1 cellular context compared by ENCODE assay signal in the genomic region with DNA sequence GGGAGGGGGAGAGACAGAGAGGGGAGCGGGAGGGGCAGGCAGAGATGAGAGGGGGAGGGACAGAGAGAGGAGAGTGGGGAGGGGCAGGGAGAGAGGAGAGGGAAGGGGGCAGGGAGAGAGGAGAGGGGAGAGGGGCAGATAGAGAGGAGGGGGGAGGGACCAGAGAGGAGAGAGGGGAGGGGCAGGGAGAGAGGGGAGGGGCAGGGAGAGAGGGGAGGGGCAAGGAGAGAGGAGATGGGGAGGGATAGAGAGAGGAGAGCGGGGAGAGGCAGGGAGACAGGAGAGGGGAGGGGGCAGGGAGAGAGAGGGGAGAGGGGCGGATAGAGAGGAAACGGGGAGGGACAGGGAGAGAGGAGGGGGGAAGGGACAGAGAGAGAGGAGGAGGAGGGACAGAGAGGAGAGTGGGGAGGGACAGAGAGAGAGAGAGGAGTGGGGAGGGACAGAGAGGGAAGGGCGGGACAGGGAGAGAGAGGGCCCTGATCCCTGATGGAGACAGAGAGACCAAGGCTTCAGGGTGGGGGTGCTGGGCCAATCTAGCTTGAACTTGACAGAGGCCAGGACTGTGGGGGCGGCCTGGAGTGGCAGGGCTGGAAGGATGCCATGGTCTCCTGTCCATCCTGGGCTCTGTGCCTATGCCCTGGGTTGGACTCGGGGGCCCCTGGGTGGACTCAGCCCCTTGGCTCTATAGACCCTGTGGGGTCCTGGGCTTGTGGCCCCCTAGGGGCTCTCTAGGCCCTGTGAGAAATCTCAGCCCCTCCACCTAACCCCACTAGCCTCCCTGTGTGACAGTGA.
TF ChIP-seq lines count a peak whose summit lies in the region.

No MANE protein-coding gene starts in this region.

TF ChIP-seq in HEK293, 187 proteins besides CTCF, POLR2A, EP300 and RAD21 (continued from another document and continues in another):
- TF ChIP-seq, protein P1, sequence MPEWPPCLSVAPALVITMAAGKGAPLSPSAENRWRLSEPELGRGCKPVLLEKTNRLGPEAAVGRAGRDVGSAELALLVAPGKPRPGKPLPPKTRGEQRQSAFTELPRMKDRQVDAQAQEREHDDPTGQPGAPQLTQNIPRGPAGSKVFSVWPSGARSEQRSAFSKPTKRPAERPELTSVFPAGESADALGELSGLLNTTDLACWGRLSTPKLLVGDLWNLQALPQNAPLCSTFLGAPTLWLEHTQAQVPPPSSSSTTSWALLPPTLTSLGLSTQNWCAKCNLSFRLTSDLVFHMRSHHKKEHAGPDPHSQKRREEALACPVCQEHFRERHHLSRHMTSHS (tag by site-specific recombination; IDR thresholded peaks at IDR 0.05), result no peak
- peak; percentile 91 for TF ChIP-seq WT1 (tag by site-specific recombination; IDR thresholded peaks at IDR 0.05)
- 0 out of 2 replicates have a peak, but pooled peaks have one; percentile 66 for TF ChIP-seq KLF7 (tag by site-specific recombination; IDR thresholded peaks at IDR 0.05; ENCODE audit: borderline replicate concordance)
- peak; percentile 58; the same call in 1 of the 2 replicates for TF ChIP-seq ZNF341 (tag by site-specific recombination; IDR thresholded peaks at IDR 0.05; ENCODE audit: low read depth)
- TF ChIP-seq, protein P2, sequence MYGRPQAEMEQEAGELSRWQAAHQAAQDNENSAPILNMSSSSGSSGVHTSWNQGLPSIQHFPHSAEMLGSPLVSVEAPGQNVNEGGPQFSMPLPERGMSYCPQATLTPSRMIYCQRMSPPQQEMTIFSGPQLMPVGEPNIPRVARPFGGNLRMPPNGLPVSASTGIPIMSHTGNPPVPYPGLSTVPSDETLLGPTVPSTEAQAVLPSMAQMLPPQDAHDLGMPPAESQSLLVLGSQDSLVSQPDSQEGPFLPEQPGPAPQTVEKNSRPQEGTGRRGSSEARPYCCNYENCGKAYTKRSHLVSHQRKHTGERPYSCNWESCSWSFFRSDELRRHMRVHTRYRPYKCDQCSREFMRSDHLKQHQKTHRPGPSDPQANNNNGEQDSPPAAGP (tag by site-specific recombination; IDR thresholded peaks at IDR 0.05), result peak; percentile 96
- TF ChIP-seq ZNF585B (tag by site-specific recombination; IDR thresholded peaks at IDR 0.05), result no peak
- TF ChIP-seq ZNF433 (tag by site-specific recombination; IDR thresholded peaks at IDR 0.05; ENCODE audit: low read depth), result no peak
- peak; percentile 65 for TF ChIP-seq ZNF596 (tag by site-specific recombination; IDR thresholded peaks at IDR 0.05)
- TF ChIP-seq, protein P3, sequence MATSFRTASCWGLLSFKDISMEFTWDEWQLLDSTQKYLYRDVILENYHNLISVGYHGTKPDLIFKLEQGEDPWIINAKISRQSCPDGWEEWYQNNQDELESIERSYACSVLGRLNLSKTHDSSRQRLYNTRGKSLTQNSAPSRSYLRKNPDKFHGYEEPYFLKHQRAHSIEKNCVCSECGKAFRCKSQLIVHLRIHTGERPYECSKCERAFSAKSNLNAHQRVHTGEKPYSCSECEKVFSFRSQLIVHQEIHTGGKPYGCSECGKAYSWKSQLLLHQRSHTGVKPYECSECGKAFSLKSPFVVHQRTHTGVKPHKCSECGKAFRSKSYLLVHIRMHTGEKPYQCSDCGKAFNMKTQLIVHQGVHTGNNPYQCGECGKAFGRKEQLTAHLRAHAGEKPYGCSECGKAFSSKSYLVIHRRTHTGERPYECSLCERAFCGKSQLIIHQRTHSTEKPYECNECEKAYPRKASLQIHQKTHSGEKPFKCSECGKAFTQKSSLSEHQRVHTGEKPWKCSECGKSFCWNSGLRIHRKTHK (tag by site-specific recombination; IDR thresholded peaks at IDR 0.05), result no peak
- TF ChIP-seq ZNF132 (tag by site-specific recombination; IDR thresholded peaks at IDR 0.05; ENCODE audit: borderline replicate concordance), result no peak
- TF ChIP-seq, protein P4, sequence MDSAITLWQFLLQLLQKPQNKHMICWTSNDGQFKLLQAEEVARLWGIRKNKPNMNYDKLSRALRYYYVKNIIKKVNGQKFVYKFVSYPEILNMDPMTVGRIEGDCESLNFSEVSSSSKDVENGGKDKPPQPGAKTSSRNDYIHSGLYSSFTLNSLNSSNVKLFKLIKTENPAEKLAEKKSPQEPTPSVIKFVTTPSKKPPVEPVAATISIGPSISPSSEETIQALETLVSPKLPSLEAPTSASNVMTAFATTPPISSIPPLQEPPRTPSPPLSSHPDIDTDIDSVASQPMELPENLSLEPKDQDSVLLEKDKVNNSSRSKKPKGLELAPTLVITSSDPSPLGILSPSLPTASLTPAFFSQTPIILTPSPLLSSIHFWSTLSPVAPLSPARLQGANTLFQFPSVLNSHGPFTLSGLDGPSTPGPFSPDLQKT (IDR thresholded peaks at IDR 0.05; ENCODE audit: borderline replicate concordance, low read depth, low read length), result no peak
- no peak for TF ChIP-seq ZNF426 (tag by site-specific recombination; IDR thresholded peaks at IDR 0.05)
- no peak for TF ChIP-seq ZNF114 (tag by site-specific recombination; IDR thresholded peaks at IDR 0.05)
- TF ChIP-seq, protein P5, sequence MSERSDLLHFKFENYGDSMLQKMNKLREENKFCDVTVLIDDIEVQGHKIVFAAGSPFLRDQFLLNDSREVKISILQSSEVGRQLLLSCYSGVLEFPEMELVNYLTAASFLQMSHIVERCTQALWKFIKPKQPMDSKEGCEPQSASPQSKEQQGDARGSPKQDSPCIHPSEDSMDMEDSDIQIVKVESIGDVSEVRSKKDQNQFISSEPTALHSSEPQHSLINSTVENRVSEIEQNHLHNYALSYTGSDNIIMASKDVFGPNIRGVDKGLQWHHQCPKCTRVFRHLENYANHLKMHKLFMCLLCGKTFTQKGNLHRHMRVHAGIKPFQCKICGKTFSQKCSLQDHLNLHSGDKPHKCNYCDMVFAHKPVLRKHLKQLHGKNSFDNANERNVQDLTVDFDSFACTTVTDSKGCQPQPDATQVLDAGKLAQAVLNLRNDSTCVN (tag by site-specific recombination; optimal IDR thresholded peaks at IDR 0.05), result no peak
- no peak for TF ChIP-seq ZFP3 (tag by site-specific recombination; IDR thresholded peaks at IDR 0.05; ENCODE audit: low read depth)
- no peak for TF ChIP-seq ZNF747 (tag by site-specific recombination; IDR thresholded peaks at IDR 0.05)
- TF ChIP-seq ZNF23 (tag by site-specific recombination; IDR thresholded peaks at IDR 0.05; ENCODE audit: borderline replicate concordance), result no peak
- no peak for TF ChIP-seq ZNF121 (tag by site-specific recombination; IDR thresholded peaks at IDR 0.05)
- peak; percentile 50 for TF ChIP-seq KLF9 (tag by site-specific recombination; IDR thresholded peaks at IDR 0.05; ENCODE audit: low read depth)
- TF ChIP-seq, protein P6, sequence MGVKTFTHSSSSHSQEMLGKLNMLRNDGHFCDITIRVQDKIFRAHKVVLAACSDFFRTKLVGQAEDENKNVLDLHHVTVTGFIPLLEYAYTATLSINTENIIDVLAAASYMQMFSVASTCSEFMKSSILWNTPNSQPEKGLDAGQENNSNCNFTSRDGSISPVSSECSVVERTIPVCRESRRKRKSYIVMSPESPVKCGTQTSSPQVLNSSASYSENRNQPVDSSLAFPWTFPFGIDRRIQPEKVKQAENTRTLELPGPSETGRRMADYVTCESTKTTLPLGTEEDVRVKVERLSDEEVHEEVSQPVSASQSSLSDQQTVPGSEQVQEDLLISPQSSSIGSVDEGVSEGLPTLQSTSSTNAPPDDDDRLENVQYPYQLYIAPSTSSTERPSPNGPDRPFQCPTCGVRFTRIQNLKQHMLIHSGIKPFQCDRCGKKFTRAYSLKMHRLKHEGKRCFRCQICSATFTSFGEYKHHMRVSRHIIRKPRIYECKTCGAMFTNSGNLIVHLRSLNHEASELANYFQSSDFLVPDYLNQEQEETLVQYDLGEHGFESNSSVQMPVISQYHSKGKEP (tag by site-specific recombination; IDR thresholded peaks at IDR 0.05), result no peak
- TF ChIP-seq, protein P7, sequence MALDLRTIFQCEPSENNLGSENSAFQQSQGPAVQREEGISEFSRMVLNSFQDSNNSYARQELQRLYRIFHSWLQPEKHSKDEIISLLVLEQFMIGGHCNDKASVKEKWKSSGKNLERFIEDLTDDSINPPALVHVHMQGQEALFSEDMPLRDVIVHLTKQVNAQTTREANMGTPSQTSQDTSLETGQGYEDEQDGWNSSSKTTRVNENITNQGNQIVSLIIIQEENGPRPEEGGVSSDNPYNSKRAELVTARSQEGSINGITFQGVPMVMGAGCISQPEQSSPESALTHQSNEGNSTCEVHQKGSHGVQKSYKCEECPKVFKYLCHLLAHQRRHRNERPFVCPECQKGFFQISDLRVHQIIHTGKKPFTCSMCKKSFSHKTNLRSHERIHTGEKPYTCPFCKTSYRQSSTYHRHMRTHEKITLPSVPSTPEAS (tag by site-specific recombination; IDR thresholded peaks at IDR 0.05), result no peak
- TF ChIP-seq, protein P8, sequence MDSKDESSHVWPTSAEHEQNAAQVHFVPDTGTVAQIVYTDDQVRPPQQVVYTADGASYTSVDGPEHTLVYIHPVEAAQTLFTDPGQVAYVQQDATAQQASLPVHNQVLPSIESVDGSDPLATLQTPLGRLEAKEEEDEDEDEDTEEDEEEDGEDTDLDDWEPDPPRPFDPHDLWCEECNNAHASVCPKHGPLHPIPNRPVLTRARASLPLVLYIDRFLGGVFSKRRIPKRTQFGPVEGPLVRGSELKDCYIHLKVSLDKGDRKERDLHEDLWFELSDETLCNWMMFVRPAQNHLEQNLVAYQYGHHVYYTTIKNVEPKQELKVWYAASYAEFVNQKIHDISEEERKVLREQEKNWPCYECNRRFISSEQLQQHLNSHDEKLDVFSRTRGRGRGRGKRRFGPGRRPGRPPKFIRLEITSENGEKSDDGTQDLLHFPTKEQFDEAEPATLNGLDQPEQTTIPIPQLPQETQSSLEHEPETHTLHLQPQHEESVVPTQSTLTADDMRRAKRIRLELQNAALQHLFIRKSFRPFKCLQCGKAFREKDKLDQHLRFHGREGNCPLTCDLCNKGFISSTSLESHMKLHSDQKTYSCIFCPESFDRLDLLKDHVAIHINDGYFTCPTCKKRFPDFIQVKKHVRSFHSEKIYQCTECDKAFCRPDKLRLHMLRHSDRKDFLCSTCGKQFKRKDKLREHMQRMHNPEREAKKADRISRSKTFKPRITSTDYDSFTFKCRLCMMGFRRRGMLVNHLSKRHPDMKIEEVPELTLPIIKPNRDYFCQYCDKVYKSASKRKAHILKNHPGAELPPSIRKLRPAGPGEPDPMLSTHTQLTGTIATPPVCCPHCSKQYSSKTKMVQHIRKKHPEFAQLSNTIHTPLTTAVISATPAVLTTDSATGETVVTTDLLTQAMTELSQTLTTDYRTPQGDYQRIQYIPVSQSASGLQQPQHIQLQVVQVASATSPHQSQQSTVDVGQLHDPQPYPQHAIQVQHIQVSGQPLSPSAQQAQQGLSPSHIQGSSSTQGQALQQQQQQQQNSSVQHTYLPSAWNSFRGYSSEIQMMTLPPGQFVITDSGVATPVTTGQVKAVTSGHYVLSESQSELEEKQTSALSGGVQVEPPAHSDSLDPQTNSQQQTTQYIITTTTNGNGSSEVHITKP (tag by site-specific recombination; IDR thresholded peaks at IDR 0.05), result no peak
- TF ChIP-seq KLF1 (tag by site-specific recombination; IDR thresholded peaks at IDR 0.05), result peak; percentile 96
- TF ChIP-seq KLF16 (tag by site-specific recombination; IDR thresholded peaks at IDR 0.05), result 0 out of 2 replicates have a peak, but pooled peaks have one; percentile 31
- TF ChIP-seq ZNF416 (tag by site-specific recombination; IDR thresholded peaks at IDR 0.05), result no peak
- no peak for TF ChIP-seq ZNF654 (tag by site-specific recombination; IDR thresholded peaks at IDR 0.05; ENCODE audit: low read depth)
- no peak for TF ChIP-seq ZNF658 (tag by site-specific recombination; IDR thresholded peaks at IDR 0.05)
- TF ChIP-seq MYNN (tag by site-specific recombination; IDR thresholded peaks at IDR 0.05; ENCODE audit: borderline replicate concordance), result no peak
- TF ChIP-seq, protein P9, sequence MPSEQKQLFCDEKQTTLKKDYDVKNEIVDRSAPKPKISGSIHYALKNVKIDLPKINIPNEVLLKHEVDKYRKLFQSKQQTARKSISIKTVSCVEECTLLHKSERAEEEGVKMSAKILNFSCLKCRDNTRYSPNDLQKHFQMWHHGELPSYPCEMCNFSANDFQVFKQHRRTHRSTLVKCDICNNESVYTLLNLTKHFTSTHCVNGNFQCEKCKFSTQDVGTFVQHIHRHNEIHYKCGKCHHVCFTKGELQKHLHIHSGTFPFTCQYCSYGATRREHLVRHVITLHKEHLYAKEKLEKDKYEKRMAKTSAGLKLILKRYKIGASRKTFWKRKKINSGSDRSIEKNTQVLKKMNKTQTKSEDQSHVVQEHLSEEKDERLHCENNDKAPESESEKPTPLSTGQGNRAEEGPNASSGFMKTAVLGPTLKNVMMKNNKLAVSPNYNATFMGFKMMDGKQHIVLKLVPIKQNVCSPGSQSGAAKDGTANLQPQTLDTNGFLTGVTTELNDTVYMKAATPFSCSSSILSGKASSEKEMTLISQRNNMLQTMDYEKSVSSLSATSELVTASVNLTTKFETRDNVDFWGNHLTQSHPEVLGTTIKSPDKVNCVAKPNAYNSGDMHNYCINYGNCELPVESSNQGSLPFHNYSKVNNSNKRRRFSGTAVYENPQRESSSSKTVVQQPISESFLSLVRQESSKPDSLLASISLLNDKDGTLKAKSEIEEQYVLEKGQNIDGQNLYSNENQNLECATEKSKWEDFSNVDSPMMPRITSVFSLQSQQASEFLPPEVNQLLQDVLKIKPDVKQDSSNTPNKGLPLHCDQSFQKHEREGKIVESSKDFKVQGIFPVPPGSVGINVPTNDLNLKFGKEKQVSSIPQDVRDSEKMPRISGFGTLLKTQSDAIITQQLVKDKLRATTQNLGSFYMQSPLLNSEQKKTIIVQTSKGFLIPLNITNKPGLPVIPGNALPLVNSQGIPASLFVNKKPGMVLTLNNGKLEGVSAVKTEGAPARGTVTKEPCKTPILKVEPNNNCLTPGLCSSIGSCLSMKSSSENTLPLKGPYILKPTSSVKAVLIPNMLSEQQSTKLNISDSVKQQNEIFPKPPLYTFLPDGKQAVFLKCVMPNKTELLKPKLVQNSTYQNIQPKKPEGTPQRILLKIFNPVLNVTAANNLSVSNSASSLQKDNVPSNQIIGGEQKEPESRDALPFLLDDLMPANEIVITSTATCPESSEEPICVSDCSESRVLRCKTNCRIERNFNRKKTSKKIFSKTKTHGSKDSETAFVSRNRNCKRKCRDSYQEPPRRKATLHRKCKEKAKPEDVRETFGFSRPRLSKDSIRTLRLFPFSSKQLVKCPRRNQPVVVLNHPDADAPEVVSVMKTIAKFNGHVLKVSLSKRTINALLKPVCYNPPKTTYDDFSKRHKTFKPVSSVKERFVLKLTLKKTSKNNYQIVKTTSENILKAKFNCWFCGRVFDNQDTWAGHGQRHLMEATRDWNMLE (tag by site-specific recombination; conservative IDR thresholded peaks at IDR 0.05; ENCODE audit: low read depth), result no peak
- TF ChIP-seq ZNF777 (tag by site-specific recombination; IDR thresholded peaks at IDR 0.05; ENCODE audit: borderline replicate concordance), result no peak
- TF ChIP-seq, protein P10, sequence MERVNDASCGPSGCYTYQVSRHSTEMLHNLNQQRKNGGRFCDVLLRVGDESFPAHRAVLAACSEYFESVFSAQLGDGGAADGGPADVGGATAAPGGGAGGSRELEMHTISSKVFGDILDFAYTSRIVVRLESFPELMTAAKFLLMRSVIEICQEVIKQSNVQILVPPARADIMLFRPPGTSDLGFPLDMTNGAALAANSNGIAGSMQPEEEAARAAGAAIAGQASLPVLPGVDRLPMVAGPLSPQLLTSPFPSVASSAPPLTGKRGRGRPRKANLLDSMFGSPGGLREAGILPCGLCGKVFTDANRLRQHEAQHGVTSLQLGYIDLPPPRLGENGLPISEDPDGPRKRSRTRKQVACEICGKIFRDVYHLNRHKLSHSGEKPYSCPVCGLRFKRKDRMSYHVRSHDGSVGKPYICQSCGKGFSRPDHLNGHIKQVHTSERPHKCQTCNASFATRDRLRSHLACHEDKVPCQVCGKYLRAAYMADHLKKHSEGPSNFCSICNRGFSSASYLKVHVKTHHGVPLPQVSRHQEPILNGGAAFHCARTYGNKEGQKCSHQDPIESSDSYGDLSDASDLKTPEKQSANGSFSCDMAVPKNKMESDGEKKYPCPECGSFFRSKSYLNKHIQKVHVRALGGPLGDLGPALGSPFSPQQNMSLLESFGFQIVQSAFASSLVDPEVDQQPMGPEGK (tag by site-specific recombination; IDR thresholded peaks at IDR 0.05), result peak; percentile 62
- peak; percentile 79 for TF ChIP-seq SP3 (tag by site-specific recombination; IDR thresholded peaks at IDR 0.05)
